In the genomic region with DNA sequence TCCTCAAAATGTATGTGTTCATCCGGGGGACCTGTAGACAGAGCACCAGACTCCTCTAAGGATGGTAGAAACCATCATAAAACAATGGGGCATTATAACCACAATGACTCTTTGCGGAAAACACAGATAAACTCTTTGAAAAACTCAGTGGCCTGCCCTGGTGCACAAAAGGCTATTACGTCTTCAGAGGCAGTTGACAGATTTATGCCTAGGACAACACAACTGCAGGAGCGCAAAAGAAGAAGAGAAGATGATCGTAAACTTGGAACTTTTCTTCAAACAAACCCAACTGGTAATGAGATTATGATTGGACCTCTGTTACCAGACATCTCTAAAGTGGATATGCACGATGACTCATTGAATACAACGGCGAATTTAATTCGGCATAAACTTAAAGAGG, we compare ENCODE assay signal across 1 cellular context.
TF ChIP-seq lines count a peak whose summit lies in the region.

No MANE protein-coding gene starts in this region.

TF ChIP-seq in HEK293, 187 proteins besides CTCF, POLR2A, EP300 and RAD21 (continued from another document):
- TF ChIP-seq ZBTB10 (tag by site-specific recombination; IDR thresholded peaks at IDR 0.05) (no peak), PRDM4 (tag by site-specific recombination; IDR thresholded peaks at IDR 0.05) (peak; percentile 88), OSR2 (tag by site-specific recombination; IDR thresholded peaks at IDR 0.05) (peak; percentile 98), ZNF707 (tag by site-specific recombination; IDR thresholded peaks at IDR 0.05) (no peak), ZNF558 (tag by site-specific recombination; IDR thresholded peaks at IDR 0.05) (no peak), YY1 (tag by site-specific recombination; IDR thresholded peaks at IDR 0.05) (no peak), ZBTB1 (tag by site-specific recombination; IDR thresholded peaks at IDR 0.05) (no peak), ZNF155 (tag by site-specific recombination; IDR thresholded peaks at IDR 0.05) (no peak), REPIN1 (tag by site-specific recombination; IDR thresholded peaks at IDR 0.05; ENCODE audit: low read depth) (no peak), ZNF777 (tag by site-specific recombination; IDR thresholded peaks at IDR 0.05; ENCODE audit: borderline replicate concordance) (no peak), ZNF544 (tag by site-specific recombination; IDR thresholded peaks at IDR 0.05) (no peak), FEZF1 (tag by site-specific recombination; IDR thresholded peaks at IDR 0.05) (peak; percentile 96), ZNF473 (tag by site-specific recombination; IDR thresholded peaks at IDR 0.05) (no peak), ZNF416 (tag by site-specific recombination; IDR thresholded peaks at IDR 0.05) (no peak), ATF2 (tag by site-specific recombination; IDR thresholded peaks at IDR 0.05; ENCODE audit: low read depth) (peak; percentile 80), ZNF610 (tag by site-specific recombination; IDR thresholded peaks at IDR 0.05; ENCODE audit: borderline replicate concordance) (peak; percentile 43; the same call in 1 of the 2 replicates), ZNF324 (tag by site-specific recombination; IDR thresholded peaks at IDR 0.05) (peak; percentile 63; the same call in 1 of the 2 replicates), ZNF629 (tag by site-specific recombination; IDR thresholded peaks at IDR 0.05) (peak; percentile 87), ZNF514 (tag by site-specific recombination; IDR thresholded peaks at IDR 0.05) (no peak), TRIM28 (IDR thresholded peaks at IDR 0.05; ENCODE audit: borderline replicate concordance, low read length) (no peak), KLF9 (tag by site-specific recombination; IDR thresholded peaks at IDR 0.05; ENCODE audit: low read depth) (no peak), KLF8 (tag by site-specific recombination; IDR thresholded peaks at IDR 0.05) (peak; percentile 76), ZNF747 (tag by site-specific recombination; IDR thresholded peaks at IDR 0.05) (no peak), ZBTB21 (tag by site-specific recombination; IDR thresholded peaks at IDR 0.05) (no peak), ZNF132 (tag by site-specific recombination; IDR thresholded peaks at IDR 0.05; ENCODE audit: borderline replicate concordance) (no peak), ZNF426 (tag by site-specific recombination; IDR thresholded peaks at IDR 0.05) (no peak), ZNF623 (tag by site-specific recombination; IDR thresholded peaks at IDR 0.05) (no peak), GLIS2 (tag by site-specific recombination; IDR thresholded peaks at IDR 0.05) (no peak), ZNF768 (tag by site-specific recombination; IDR thresholded peaks at IDR 0.05) (no peak), ZNF624 (tag by site-specific recombination; IDR thresholded peaks at IDR 0.05) (no peak), ZNF560 (tag by site-specific recombination; IDR thresholded peaks at IDR 0.05; ENCODE audit: borderline replicate concordance) (no peak), ZNF23 (tag by site-specific recombination; IDR thresholded peaks at IDR 0.05; ENCODE audit: borderline replicate concordance) (no peak), ZFP69B (tag by site-specific recombination; IDR thresholded peaks at IDR 0.05) (no peak), SP3 (tag by site-specific recombination; IDR thresholded peaks at IDR 0.05) (no peak), ZSCAN18 (tag by site-specific recombination; IDR thresholded peaks at IDR 0.05) (no peak), WT1 (tag by site-specific recombination; IDR thresholded peaks at IDR 0.05) (peak; percentile 81), TSHZ1 (tag by site-specific recombination; IDR thresholded peaks at IDR 0.05; ENCODE audit: borderline replicate concordance) (no peak), MEIS1 (CRISPR knock-in tag; IDR thresholded peaks at IDR 0.05; ENCODE audit: borderline replicate concordance) (no peak), ZNF175 (tag by site-specific recombination; IDR thresholded peaks at IDR 0.05) (no peak), GLI4 (tag by site-specific recombination; IDR thresholded peaks at IDR 0.05) (no peak), ZNF785 (tag by site-specific recombination; IDR thresholded peaks at IDR 0.05) (no peak), SP2 (tag by site-specific recombination; IDR thresholded peaks at IDR 0.05) (peak; percentile 34), ZBTB8A (tag by site-specific recombination; IDR thresholded peaks at IDR 0.05) (no peak), PBX3 (CRISPR knock-in tag; IDR thresholded peaks at IDR 0.05) (no peak), GLIS1 (tag by site-specific recombination; IDR thresholded peaks at IDR 0.05) (0 out of 2 replicates have a peak, but pooled peaks have one; percentile 47), YY2 (tag by site-specific recombination; IDR thresholded peaks at IDR 0.05) (no peak), SP7 (tag by site-specific recombination; IDR thresholded peaks at IDR 0.05) (peak; percentile 73)
- TF ChIP-seq, protein P1, sequence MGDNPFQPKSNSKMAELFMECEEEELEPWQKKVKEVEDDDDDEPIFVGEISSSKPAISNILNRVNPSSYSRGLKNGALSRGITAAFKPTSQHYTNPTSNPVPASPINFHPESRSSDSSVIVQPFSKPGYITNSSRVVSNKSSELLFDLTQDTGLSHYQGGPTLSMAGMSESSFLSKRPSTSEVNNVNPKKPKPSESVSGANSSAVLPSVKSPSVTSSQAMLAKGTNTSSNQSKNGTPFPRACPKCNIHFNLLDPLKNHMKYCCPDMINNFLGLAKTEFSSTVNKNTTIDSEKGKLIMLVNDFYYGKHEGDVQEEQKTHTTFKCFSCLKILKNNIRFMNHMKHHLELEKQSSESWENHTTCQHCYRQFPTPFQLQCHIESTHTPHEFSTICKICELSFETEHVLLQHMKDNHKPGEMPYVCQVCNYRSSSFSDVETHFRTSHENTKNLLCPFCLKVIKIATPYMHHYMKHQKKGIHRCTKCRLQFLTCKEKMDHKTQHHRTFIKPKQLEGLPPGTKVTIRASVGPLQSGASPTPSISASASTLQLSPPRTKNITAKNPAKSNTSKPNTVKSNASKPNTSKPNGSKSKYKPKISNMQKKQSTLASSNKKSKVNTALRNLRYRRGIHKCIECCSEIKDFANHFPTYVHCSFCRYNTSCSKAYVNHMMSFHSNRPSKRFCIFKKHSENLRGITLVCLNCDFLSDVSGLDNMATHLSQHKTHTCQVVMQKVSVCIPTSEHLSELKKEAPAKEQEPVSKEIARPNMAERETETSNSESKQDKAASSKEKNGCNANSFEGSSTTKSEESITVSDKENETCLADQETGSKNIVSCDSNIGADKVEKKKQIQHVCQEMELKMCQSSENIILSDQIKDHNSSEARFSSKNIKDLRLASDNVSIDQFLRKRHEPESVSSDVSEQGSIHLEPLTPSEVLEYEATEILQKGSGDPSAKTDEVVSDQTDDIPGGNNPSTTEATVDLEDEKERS (tag by site-specific recombination; IDR thresholded peaks at IDR 0.05) = no peak
- TF ChIP-seq, protein P2, sequence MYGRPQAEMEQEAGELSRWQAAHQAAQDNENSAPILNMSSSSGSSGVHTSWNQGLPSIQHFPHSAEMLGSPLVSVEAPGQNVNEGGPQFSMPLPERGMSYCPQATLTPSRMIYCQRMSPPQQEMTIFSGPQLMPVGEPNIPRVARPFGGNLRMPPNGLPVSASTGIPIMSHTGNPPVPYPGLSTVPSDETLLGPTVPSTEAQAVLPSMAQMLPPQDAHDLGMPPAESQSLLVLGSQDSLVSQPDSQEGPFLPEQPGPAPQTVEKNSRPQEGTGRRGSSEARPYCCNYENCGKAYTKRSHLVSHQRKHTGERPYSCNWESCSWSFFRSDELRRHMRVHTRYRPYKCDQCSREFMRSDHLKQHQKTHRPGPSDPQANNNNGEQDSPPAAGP (tag by site-specific recombination; IDR thresholded peaks at IDR 0.05) = no peak
TF ChIP-seq in HEK293: peak in this region for 48.
